9 cellular contexts compared by ENCODE assay signal in the genomic region with DNA sequence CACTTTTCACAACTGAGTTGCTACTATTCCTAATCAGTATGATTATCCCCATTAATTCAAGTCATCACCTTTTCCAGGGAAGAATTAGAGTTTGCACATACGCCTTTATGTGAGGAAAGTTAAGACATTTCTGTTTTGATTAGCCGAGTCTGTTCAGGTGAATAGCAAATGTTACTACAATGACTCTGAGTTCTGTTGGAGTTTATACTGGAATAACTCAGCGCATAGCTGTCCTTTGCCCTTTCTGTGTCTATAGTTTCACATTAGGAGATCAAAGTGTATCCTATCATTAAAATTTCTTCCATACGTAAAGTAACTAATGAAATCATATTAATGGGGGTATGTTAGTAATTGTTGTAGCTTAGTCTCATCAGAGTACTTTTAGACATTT. TPM values are rescaled to one million over a fixed set of nuclear protein-coding genes. Genes with fewer than 3 reads are reported as not detected.
DNase-seq lines count a peak whose midpoint lies in the region; ATAC-seq, FAIRE-seq and TF ChIP-seq lines count a peak whose summit lies in the region.
"Had no signal": no experiment of that assay in that cellular context is flagged by ENCODE, and none has a peak within 500 bp of the region (broad histone marks: within the 10 kb centered on the region; RNA-seq: fewer than 3 reads in every experiment).

No MANE protein-coding gene starts in this region.

- FAIRE-seq in A549 (lab: Jason Lieb, UNC) (peak; percentile 49), GM12892 (lab: Jason Lieb, UNC) (peak; percentile 36)

- no peak overlapping the region for H3K4me3 ChIP-seq in A549
- peak overlapping the region in 1 of 2 donors; percentile 41 for H3K4me3 ChIP-seq in muscle layer of duodenum (ENCODE audit: low read depth in 1 of 2, low read length in 2 of 2)
- H3K4me3 ChIP-seq in testis, result no peak overlapping the region

- TF ChIP-seq POLR2A in A549 (IDR thresholded peaks at IDR 0.05; ENCODE audit: low read length), result no peak
- TF ChIP-seq POLR2A in GM12892 (IDR thresholded peaks at IDR 0.05; ENCODE audit: low read depth, low read length), result no peak
- TF ChIP-seq POLR2A in testis (IDR thresholded peaks at IDR 0.05), result no peak

- H3K9me3 Mint-ChIP-seq in activated naive CD4-positive, alpha-beta T cell treated with anti-CD3 and anti-CD28 coated beads, Interleukin-2, amount 50 U/mL, for 72 hours, result no peaks in the 10 kb centered on the region

- H3K36me3 Mint-ChIP-seq in activated naive CD4-positive, alpha-beta T cell treated with anti-CD3 and anti-CD28 coated beads, Interleukin-2, amount 50 U/mL, for 72 hours, result peaks cover 21 to 24% of the 10 kb centered on the region in 2 donors

- TF ChIP-seq EP300 in A549 (IDR thresholded peaks at IDR 0.05), result no peak

- H3K9me3 ChIP-seq in A549 (no peaks in the 10 kb centered on the region), muscle layer of duodenum (ENCODE audit: control insufficient read depth in 1 of 2, low read length in 2 of 2) (no peaks in the 10 kb centered on the region), testis (no peaks in the 10 kb centered on the region)

- peak overlapping the region; percentile 18; the same call in 1 of the 3 replicates for H3K4me2 ChIP-seq in A549

- H3K27ac ChIP-seq in A549 (no peak overlapping the region), muscle layer of duodenum (ENCODE audit: low read length) (peak overlapping the region; percentile 71), testis (peak overlapping the region in 1 of 2 donors; percentile 23)

- no peak for TF ChIP-seq RAD21 in A549 (conservative IDR thresholded peaks at IDR 0.05 in 1 of 2, IDR thresholded peaks at IDR 0.05 in 1 of 2)

- H3K27me3 ChIP-seq in muscle layer of duodenum (ENCODE audit: low read depth, low read length), result no peaks in the 10 kb centered on the region
- no peaks in the 10 kb centered on the region for H3K27me3 ChIP-seq in testis

- TF ChIP-seq CTCF in A549 (IDR thresholded peaks at IDR 0.05) (no peak), testis (IDR thresholded peaks at IDR 0.05) (no peak), GM10248 (IDR thresholded peaks at IDR 0.05; ENCODE audit: control extremely low read depth, extremely low read depth, low read depth, missing control alignments) (no peak)

- H3K27ac Mint-ChIP-seq in activated naive CD4-positive, alpha-beta T cell treated with anti-CD3 and anti-CD28 coated beads, Interleukin-2, amount 50 U/mL, for 72 hours, result peak overlapping the region; percentile 97 to 99

- no peak for ATAC-seq in A549
- no peak for ATAC-seq in activated naive CD4-positive, alpha-beta T cell treated with anti-CD3 and anti-CD28 coated beads, Interleukin-2, amount 50 U/mL, for 72 hours
- no peak for ATAC-seq in HG02840 (IDR thresholded peaks at IDR 0.05; ENCODE audit: low FRiP score, unreplicated experiment)

- H3K36me3 ChIP-seq in muscle layer of duodenum (ENCODE audit: control insufficient read depth in 1 of 2, insufficient read depth in 2 of 2, low read length in 2 of 2), result no peaks in the 10 kb centered on the region
- no peaks in the 10 kb centered on the region for H3K36me3 ChIP-seq in testis (ENCODE audit: low read depth, missing control alignments)

- POLR2A ChIA-PET in A549 (lab: Yijun Ruan, JAX), result interaction anchor here (1.2 kb wide), 1 partner anchor 37 kb away, joined by 3 read pairs; a partner anchor contains a TSS
- POLR2A ChIA-PET in GM10248 (lab: Yijun Ruan, JAX), result interaction anchor here (1.0 kb wide), 1 partner anchor 21 kb away, joined by 3 read pairs; no protein-coding TSS in a partner anchor

- H3K4me1 ChIP-seq in A549, result peaks cover 33% of the 10 kb centered on the region
- peaks cover 21 to 53% of the 10 kb centered on the region in 2 donors for H3K4me1 ChIP-seq in muscle layer of duodenum (ENCODE audit: control insufficient read depth in 1 of 2, insufficient read depth in 2 of 2, low read length in 2 of 2)
- H3K4me1 ChIP-seq in testis, result peaks cover 36% of the 10 kb centered on the region

- 89% methylated on average over 4 of the region's 4 CpGs for WGBS in A549 (ENCODE audit: missing lambda C conversion rate)
- 68 to 69% methylated on average over 4 of the region's 4 CpGs for WGBS in testis, 2 donors

- intact Hi-C loops in testis (cut with DNase I; ENCODE audit: low total_unique reads), result no loop called here

- DNase-seq in A549 (ENCODE audit: low read depth in 1 of 2, low spot score in 1 of 2) (no peak), GM12892 (ENCODE audit: insufficient read length) (no peak), testis (no peak), 8988T (no peak), GM10248 (ENCODE audit: extremely low spot score) (no peak)
- DNase-seq in activated naive CD4-positive, alpha-beta T cell treated with anti-CD3 and anti-CD28 coated beads, Interleukin-2, amount 50 U/mL, for 72 hours (ENCODE audit: low spot score in 2 of 2), result no peak
- DNase-seq: NCI-H526 had no signal

- CTCF ChIA-PET in A549 (lab: Yijun Ruan, JAX) (interaction anchor here (0.9 to 4.4 kb wide), 3 partner anchors 8 to 14 kb away, joined by 3 to 16 read pairs (median 5); no protein-coding TSS in a partner anchor), GM10248 (lab: Yijun Ruan, JAX) (interaction anchor here (1.1 to 1.4 kb wide), 3 partner anchors 9 to 146 kb away, joined by 3 to 5 read pairs (median 3); no protein-coding TSS in a partner anchor)

TF ChIP-seq in A549, 52 proteins besides CTCF, POLR2A, EP300 and RAD21:
- TF ChIP-seq, protein P1, sequence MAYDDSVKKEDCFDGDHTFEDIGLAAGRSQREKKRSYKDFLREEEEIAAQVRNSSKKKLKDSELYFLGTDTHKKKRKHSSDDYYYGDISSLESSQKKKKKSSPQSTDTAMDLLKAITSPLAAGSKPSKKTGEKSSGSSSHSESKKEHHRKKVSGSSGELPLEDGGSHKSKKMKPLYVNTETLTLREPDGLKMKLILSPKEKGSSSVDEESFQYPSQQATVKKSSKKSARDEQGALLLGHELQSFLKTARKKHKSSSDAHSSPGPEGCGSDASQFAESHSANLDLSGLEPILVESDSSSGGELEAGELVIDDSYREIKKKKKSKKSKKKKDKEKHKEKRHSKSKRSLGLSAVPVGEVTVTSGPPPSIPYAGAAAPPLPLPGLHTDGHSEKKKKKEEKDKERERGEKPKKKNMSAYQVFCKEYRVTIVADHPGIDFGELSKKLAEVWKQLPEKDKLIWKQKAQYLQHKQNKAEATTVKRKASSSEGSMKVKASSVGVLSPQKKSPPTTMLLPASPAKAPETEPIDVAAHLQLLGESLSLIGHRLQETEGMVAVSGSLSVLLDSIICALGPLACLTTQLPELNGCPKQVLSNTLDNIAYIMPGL (CRISPR knock-in tag; IDR thresholded peaks at IDR 0.05; ENCODE audit: borderline replicate concordance), result no peak
- TF ChIP-seq ZFP36 (IDR thresholded peaks at IDR 0.05; ENCODE audit: borderline replicate concordance, partially characterized antibody) (no peak), MYC (IDR thresholded peaks at IDR 0.05; ENCODE audit: borderline replicate concordance, low read length) (no peak), KDM5A (IDR thresholded peaks at IDR 0.05) (no peak), HOXB5 (CRISPR knock-in tag; IDR thresholded peaks at IDR 0.05) (no peak), BHLHE40 (IDR thresholded peaks at IDR 0.05; ENCODE audit: low read depth, low read length) (no peak), CBX2 (IDR thresholded peaks at IDR 0.05; ENCODE audit: borderline replicate concordance, low read depth) (no peak)
- TF ChIP-seq, protein P2, sequence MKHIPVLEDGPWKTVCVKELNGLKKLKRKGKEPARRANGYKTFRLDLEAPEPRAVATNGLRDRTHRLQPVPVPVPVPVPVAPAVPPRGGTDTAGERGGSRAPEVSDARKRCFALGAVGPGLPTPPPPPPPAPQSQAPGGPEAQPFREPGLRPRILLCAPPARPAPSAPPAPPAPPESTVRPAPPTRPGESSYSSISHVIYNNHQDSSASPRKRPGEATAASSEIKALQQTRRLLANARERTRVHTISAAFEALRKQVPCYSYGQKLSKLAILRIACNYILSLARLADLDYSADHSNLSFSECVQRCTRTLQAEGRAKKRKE (CRISPR knock-in tag; IDR thresholded peaks at IDR 0.05; ENCODE audit: low read depth), result no peak

RNA-seq across cellular contexts. Expression of a gene that starts 4.9 kb away (rescaled TPM):
- 28.8 and 41.4 TPM in 2 replicates for polyA plus RNA-seq in A549 (2011; rRNA removed)
- polyA plus RNA-seq in A549 (2012; cell fraction: cytosol; rRNA removed), result 7.0 and 7.8 TPM in 2 replicates
- 1.2 and 2.2 TPM in 2 replicates for polyA plus RNA-seq in A549 (2012; cell fraction: nucleus; rRNA removed)
- 19.5 to 22.2 TPM (median 21.5 TPM) in 3 replicates for polyA plus RNA-seq in A549 (2017; fragmentation: RNase III; extraction: RNeasy Plus Mini Kit Qiagen cat#74134 plus additional on column Dnase treatment)
- polyA minus RNA-seq in A549 (2011; rRNA and poly(A)+ RNA removed), result 13.6 and 14.7 TPM in 2 replicates
- 73.7 TPM for polyA plus RNA-seq in GM12892 (2012; ENCODE audit: missing spikeins)
- total RNA-seq in activated naive CD4-positive, alpha-beta T cell treated with anti-CD3 and anti-CD28 coated beads, Interleukin-2, amount 50 U/mL, for 72 hours, result 100 to 1,000 TPM; 106 to 157 TPM
- total RNA-seq in testis, result 10 to 100 TPM; 19.3 to 20.8 TPM
- 38.7 TPM for polyA plus RNA-seq in testis (ENCODE audit: insufficient read depth, low read depth, low replicate concordance)

RNA-seq across cellular contexts. Expression of a gene that starts 37.0 kb away (rescaled TPM):
- polyA plus RNA-seq in A549 (2011; rRNA removed), result 742 and 748 TPM in 2 replicates
- polyA plus RNA-seq in A549 (2012; cell fraction: cytosol; rRNA removed), result 258 and 280 TPM in 2 replicates
- polyA plus RNA-seq in A549 (2012; cell fraction: nucleus; rRNA removed), result 43.1 and 51.1 TPM in 2 replicates
- polyA plus RNA-seq in A549 (2017; fragmentation: RNase III; extraction: RNeasy Plus Mini Kit Qiagen cat#74134 plus additional on column Dnase treatment), result 609 to 664 TPM (median 641 TPM) in 3 replicates
- 38.3 and 59.2 TPM in 2 replicates for polyA minus RNA-seq in A549 (2011; rRNA and poly(A)+ RNA removed)
- 409 TPM for polyA plus RNA-seq in GM12892 (2012; ENCODE audit: missing spikeins)
- total RNA-seq in activated naive CD4-positive, alpha-beta T cell treated with anti-CD3 and anti-CD28 coated beads, Interleukin-2, amount 50 U/mL, for 72 hours, result 100 to 1,000 TPM; 155 to 223 TPM
- 10 to 100 TPM; 34.3 to 46.6 TPM for total RNA-seq in testis
- polyA plus RNA-seq in testis (ENCODE audit: insufficient read depth, low read depth, low replicate concordance), result 69.7 TPM

Comparison
In these comparisons a context has a peak if more than half of its experiments do, and no peak if none do; other contexts are left out.
1. RNA of a gene that starts 4.9 kb away (total RNA-seq): 106 to 157 TPM in activated naive CD4-positive, alpha-beta T cell treated with anti-CD3 and anti-CD28 coated beads, Interleukin-2, amount 50 U/mL, for 72 hours; 19.3 to 20.8 TPM in testis; every median in the first group is over 4 times any median in the second.